Comparison of ENCODE assay signal across 19 cellular contexts in the genomic region with DNA sequence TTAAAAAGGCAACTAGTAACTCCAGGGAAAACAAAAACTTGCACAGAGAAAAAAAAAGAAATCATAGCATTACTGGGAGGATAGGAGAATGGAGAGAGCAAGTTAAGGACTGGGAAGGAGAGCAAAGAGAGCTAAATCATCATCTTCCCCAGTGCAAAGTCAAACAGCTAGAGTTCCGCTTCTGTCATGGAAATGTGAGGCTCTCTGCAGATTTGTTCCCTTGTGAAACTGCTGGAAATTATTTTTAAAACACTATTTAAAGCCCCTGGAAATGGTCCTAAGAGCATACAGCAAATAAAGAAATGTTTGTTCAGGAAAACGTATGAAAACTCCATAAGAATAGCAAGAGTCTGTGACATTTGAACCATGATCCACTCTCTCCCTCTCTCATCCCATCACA.
"Had no signal": no experiment of that assay in that cellular context is flagged by ENCODE, and none has a peak within 500 bp of the region (broad histone marks: within the 10 kb centered on the region; RNA-seq: fewer than 3 reads in every experiment).

No MANE protein-coding gene starts in this region.

- H3K27ac ChIP-seq: coronary artery, epithelial cell of prostate, esophagus squamous epithelium, gastrocnemius medialis, left lung, lower lobe of right lung had no signal

- H3K4me3 ChIP-seq: coronary artery, esophagus squamous epithelium, gastrocnemius medialis, heart right ventricle, left lung, lower lobe of right lung had no signal

- DNase-seq: dermis blood vessel endothelial cell; effector CD8-positive, alpha-beta T cell; effector memory CD8-positive, alpha-beta T cell; erythroblast; esophagus squamous epithelium; foreskin fibroblast; foreskin melanocyte; gastrocnemius medialis; glutamatergic neuron; heart right ventricle; hippocampal formation; left cardiac atrium; left lung; left ventricle myocardium superior; lower lobe of right lung; mesendoderm; midbrain had no signal
